In the genomic region with DNA sequence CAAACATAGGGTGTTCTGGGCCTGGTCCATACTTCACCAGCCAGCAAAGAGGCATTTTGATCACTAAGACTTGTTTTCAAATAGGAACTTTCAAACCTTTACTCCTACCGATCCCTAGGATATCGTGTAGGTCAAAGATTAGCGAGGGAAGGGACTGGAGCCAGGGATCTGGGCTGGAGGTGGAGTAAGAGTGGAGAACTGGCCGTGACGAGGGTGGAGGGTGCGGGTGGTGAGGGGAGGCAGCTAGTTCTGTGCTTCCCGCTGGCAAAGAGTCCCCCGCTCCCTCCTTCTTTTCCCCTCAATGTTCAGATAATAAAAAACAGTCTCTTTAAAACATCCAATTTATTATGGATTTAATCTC, we compare ENCODE assay signal across 26 cellular contexts.
"Had no signal": no experiment of that assay in that cellular context is flagged by ENCODE, and none has a peak within 500 bp of the region (broad histone marks: within the 10 kb centered on the region; RNA-seq: fewer than 3 reads in every experiment).

No MANE protein-coding gene starts in this region.

- FAIRE-seq: colon, endothelial cell of umbilical vein, kidney had no signal

- H2AFZ ChIP-seq: hepatocyte had no signal

- H3K4me1 ChIP-seq: gastroesophageal sphincter, left lung had no signal

- ATAC-seq: foreskin keratinocyte; gastroesophageal sphincter; heart left ventricle; left lung; naive thymus-derived CD4-positive, alpha-beta T cell; sciatic nerve; stimulated activated effector memory CD8-positive, alpha-beta T cell treated with anti-CD3 and anti-CD28 coated beads, Interleukin-12 subunit alpha, Interleukin-12 subunit beta, amount 100 ng/mL, for 72 hours; upper lobe of right lung had no signal

- H3K4me3 ChIP-seq: dorsolateral prefrontal cortex, esophagus muscularis mucosa, gastroesophageal sphincter, heart left ventricle, hepatocyte, left lung, mucosa of descending colon, stomach, testis, tibial nerve, upper lobe of right lung, vagina had no signal

- H3K79me2 ChIP-seq: hepatocyte had no signal

- H3K36me3 ChIP-seq: esophagus muscularis mucosa, gastroesophageal sphincter, heart left ventricle, left lung, stomach, tibial nerve, upper lobe of right lung, vagina had no signal

- H3K9me3 ChIP-seq: esophagus muscularis mucosa, gastroesophageal sphincter, heart left ventricle, left lung, mucosa of descending colon, stomach, testis, tibial nerve, upper lobe of right lung, vagina had no signal

- H3K27me3 ChIP-seq: dorsolateral prefrontal cortex, esophagus muscularis mucosa, foreskin keratinocyte, gastroesophageal sphincter, heart left ventricle, hepatocyte, left lung, stomach, testis, tibial nerve, upper lobe of right lung, vagina had no signal

- DNase-seq: dorsolateral prefrontal cortex; effector memory CD4-positive, alpha-beta T cell; foreskin keratinocyte; heart left ventricle; kidney; left lung; mesenchymal stem cell; mucosa of descending colon; naive thymus-derived CD4-positive, alpha-beta T cell; nucleus accumbens; posterior cingulate gyrus; stimulated activated CD4-positive, alpha-beta T cell treated with anti-CD3 and anti-CD28 coated beads, Interleukin-2, amount 100 ng/mL, for 24 hours; stimulated activated CD4-positive, alpha-beta T cell treated with anti-CD3 and anti-CD28 coated beads, Interleukin-4, amount 100 ng/mL, for 24 hours; stimulated activated naive CD4-positive, alpha-beta T cell treated with Interleukin-2 at 50 U/mL for 16 hours; stomach; testis; upper lobe of right lung had no signal

- H3K27ac ChIP-seq: esophagus muscularis mucosa, foreskin keratinocyte, gastroesophageal sphincter, left lung, upper lobe of right lung, vagina had no signal
